Comparison of ENCODE assay signal across 20 cellular contexts in genomic region chr2:127351603-127352002, GRCh38. TPM values are rescaled to one million over a fixed set of nuclear protein-coding genes. Genes with fewer than 3 reads are reported as not detected.
DNase-seq lines count a peak whose midpoint lies in the region; ATAC-seq and TF ChIP-seq lines count a peak whose summit lies in the region.
"Had no signal": no experiment of that assay in that cellular context is flagged by ENCODE, and none has a peak within 500 bp of the region (broad histone marks: within the 10 kb centered on the region; RNA-seq: fewer than 3 reads in every experiment).

No MANE protein-coding gene starts in this region.

- H3K4me2 ChIP-seq in mammary epithelial cell (ENCODE audit: insufficient read depth, low read depth, low read length), result no peak overlapping the region
- H3K4me2 ChIP-seq: A549; BLaER1 treated with 17β-estradiol and CSF1 and Interleukin-3, amounts not matched to agents 10 nM and 100 nM had no signal

- no peak overlapping the region for H3K4me3 ChIP-seq in CD8-positive, alpha-beta memory T cell (ENCODE audit: low read length)
- H3K4me3 ChIP-seq in right lobe of liver, result no peak overlapping the region
- no peak overlapping the region for H3K4me3 ChIP-seq in mammary epithelial cell (replicated peaks in 1 of 3; ENCODE audit: insufficient read depth in 1 of 3, low read depth in 2 of 3, low read length in 3 of 3)
- H3K4me3 ChIP-seq: A549; BLaER1 treated with 17β-estradiol and CSF1 and Interleukin-3, amounts not matched to agents 10 nM and 100 nM; HAP-1 had no signal

- no peak for DNase-seq in activated naive CD8-positive, alpha-beta T cell treated with anti-CD3 and anti-CD28 coated beads for 36 hours
- DNase-seq in CD8-positive, alpha-beta memory T cell, result no peak
- no peak for DNase-seq in right lobe of liver
- DNase-seq in activated gamma-delta T cell (lab: John Stamatoyannopoulos, UW), result no peak
- no peak for DNase-seq in SIG-M5 (lab: John Stamatoyannopoulos, UW)
- DNase-seq in mammary epithelial cell, result no peak
- DNase-seq: 8988T; ACHN; BE2C; Caco-2; CD4-positive, alpha-beta memory T cell; DMS153; DND-41; GOT3; HFFc6 had no signal

- H3K79me2 ChIP-seq in mammary epithelial cell (ENCODE audit: insufficient read depth, low read length), result peaks cover 68% of the 10 kb centered on the region

- TF ChIP-seq POLR2A in right lobe of liver (IDR thresholded peaks at IDR 0.05), result no peak

- H3K4me1 Mint-ChIP-seq in activated naive CD8-positive, alpha-beta T cell (ENCODE audit: low read depth), result peaks cover 71% of the 10 kb centered on the region
- H3K4me1 Mint-ChIP-seq in activated naive CD8-positive, alpha-beta T cell treated with anti-CD3 and anti-CD28 coated beads for 36 hours, result peaks cover 46% of the 10 kb centered on the region
- peaks cover 63 to 77% (median 73%) of the 10 kb centered on the region in 3 donors for H3K4me1 Mint-ChIP-seq in CD8-positive, alpha-beta memory T cell

- H3K27ac Mint-ChIP-seq in activated naive CD8-positive, alpha-beta T cell, result no peak overlapping the region
- H3K27ac Mint-ChIP-seq in activated naive CD8-positive, alpha-beta T cell treated with anti-CD3 and anti-CD28 coated beads for 36 hours, result no peak overlapping the region
- peak overlapping the region in 5 of 8 donors; percentile 14 to 32 (median 16) for H3K27ac Mint-ChIP-seq in CD8-positive, alpha-beta memory T cell
- H3K27ac Mint-ChIP-seq: HFFc6 had no signal

- TF ChIP-seq CTCF in right lobe of liver (IDR thresholded peaks at IDR 0.05) (no peak), mammary epithelial cell (conservative IDR thresholded peaks at IDR 0.05 in 1 of 2, IDR thresholded peaks at IDR 0.05 in 1 of 2; ENCODE audit: extremely low read depth in 1 of 2, insufficient read depth in 1 of 2, low read depth in 1 of 2, low read length in 2 of 2) (no peak)

- H3K9ac ChIP-seq in mammary epithelial cell (ENCODE audit: insufficient read depth, low read length), result no peak overlapping the region
- H3K9ac ChIP-seq: BLaER1 treated with 17β-estradiol and CSF1 and Interleukin-3, amounts not matched to agents 10 nM and 100 nM had no signal

- H3K9me3 ChIP-seq in CD8-positive, alpha-beta memory T cell (ENCODE audit: low read length), result no peaks in the 10 kb centered on the region
- H3K9me3 ChIP-seq in right lobe of liver, result no peaks in the 10 kb centered on the region
- H3K9me3 ChIP-seq in mammary epithelial cell (replicated peaks; ENCODE audit: insufficient read depth, low read length), result no peaks in the 10 kb centered on the region
- H3K9me3 ChIP-seq: A549, BE2C, Caco-2, HAP-1 had no signal

- H3K4me1 ChIP-seq in CD8-positive, alpha-beta memory T cell (ENCODE audit: insufficient read depth, low read length), result peaks cover 14% of the 10 kb centered on the region
- peaks cover 0 to 41% (median 6%) of the 10 kb centered on the region in 4 donors for H3K4me1 ChIP-seq in right lobe of liver
- H3K4me1 ChIP-seq in mammary epithelial cell (ENCODE audit: insufficient read depth, low read length), result no peaks in the 10 kb centered on the region
- H3K4me1 ChIP-seq: BE2C, Caco-2, HAP-1 had no signal

- H3K4me3 Mint-ChIP-seq in activated naive CD8-positive, alpha-beta T cell, result peak overlapping the region; percentile 33
- no peak overlapping the region for H3K4me3 Mint-ChIP-seq in activated naive CD8-positive, alpha-beta T cell treated with anti-CD3 and anti-CD28 coated beads for 36 hours
- H3K4me3 Mint-ChIP-seq in CD8-positive, alpha-beta memory T cell, result no peak overlapping the region
- H3K4me3 Mint-ChIP-seq: CD14-positive monocyte, HFFc6 had no signal

- intact Hi-C loops in right lobe of liver (cut with DNase I), result no loop called here
- intact Hi-C loops in mammary epithelial cell (cut with micrococcal nuclease), result no loop called here

- H3K27me3 Mint-ChIP-seq in activated naive CD8-positive, alpha-beta T cell, result no peaks in the 10 kb centered on the region
- no peaks in the 10 kb centered on the region for H3K27me3 Mint-ChIP-seq in activated naive CD8-positive, alpha-beta T cell treated with anti-CD3 and anti-CD28 coated beads for 36 hours
- no peaks in the 10 kb centered on the region for H3K27me3 Mint-ChIP-seq in CD8-positive, alpha-beta memory T cell
- H3K27me3 Mint-ChIP-seq: CD4-positive, alpha-beta memory T cell had no signal

- ATAC-seq in right lobe of liver, result peak in 3 of 4 donors; percentile 21 to 57 (median 34)
- ATAC-seq: A549 had no signal

- POLR2A ChIA-PET in CD8-positive, alpha-beta memory T cell (lab: Charles Lee), result no interaction called here

- in situ Hi-C loops in mammary epithelial cell (cut with MboI; ENCODE audit: low sequenced_read_pairs in 2 of 2), result no loop called here

- dilution Hi-C loops in mammary epithelial cell (cut with HindIII; ENCODE audit: low sequenced_read_pairs), result loop anchor here (10.0 kb wide), 1 partner anchor 63 kb away; the partner anchor contains the start of gene PROC

- no peaks in the 10 kb centered on the region for H4K20me1 ChIP-seq in mammary epithelial cell (ENCODE audit: insufficient read depth, low read length)

- H3K9me3 Mint-ChIP-seq in activated naive CD8-positive, alpha-beta T cell (ENCODE audit: low read depth), result no peaks in the 10 kb centered on the region
- peaks cover 2% of the 10 kb centered on the region for H3K9me3 Mint-ChIP-seq in activated naive CD8-positive, alpha-beta T cell treated with anti-CD3 and anti-CD28 coated beads for 36 hours
- H3K9me3 Mint-ChIP-seq in CD8-positive, alpha-beta memory T cell, result no peaks in the 10 kb centered on the region
- H3K9me3 Mint-ChIP-seq: CD4-positive, alpha-beta memory T cell; HFFc6 had no signal

- no peaks in the 10 kb centered on the region for H3K27me3 ChIP-seq in CD8-positive, alpha-beta memory T cell (ENCODE audit: insufficient read depth, low read length, poor library complexity, severe bottlenecking)
- H3K27me3 ChIP-seq in right lobe of liver (no peaks in the 10 kb centered on the region), mammary epithelial cell (ENCODE audit: insufficient read depth, low read length) (no peaks in the 10 kb centered on the region)
- H3K27me3 ChIP-seq: BE2C; BLaER1 treated with 17β-estradiol and CSF1 and Interleukin-3, amounts not matched to agents 10 nM and 100 nM had no signal

- CTCF ChIA-PET in CD8-positive, alpha-beta memory T cell (lab: Charles Lee), result interaction anchor here (2.4 kb wide), 1 partner anchor 64 kb away, joined by 7 read pairs; no protein-coding TSS in a partner anchor
- CTCF ChIA-PET in mammary epithelial cell (lab: Charles Lee; ENCODE audit: low non-redundant PET), result no interaction called here

- 96% methylated on average over 2 of the region's 2 CpGs for WGBS in right lobe of liver (ENCODE audit: insufficient coverage, low coverage, low lambda C conversion rate, missing lambda C conversion rate)
- 96% methylated on average over 2 of the region's 2 CpGs for WGBS in mammary epithelial cell (ENCODE audit: low coverage, missing lambda C conversion rate)

- peaks cover 7% of the 10 kb centered on the region for H3K36me3 Mint-ChIP-seq in activated naive CD8-positive, alpha-beta T cell
- H3K36me3 Mint-ChIP-seq in activated naive CD8-positive, alpha-beta T cell treated with anti-CD3 and anti-CD28 coated beads for 36 hours, result peaks cover 10% of the 10 kb centered on the region
- peaks cover 0 to 6% (median 1%) of the 10 kb centered on the region in 3 donors for H3K36me3 Mint-ChIP-seq in CD8-positive, alpha-beta memory T cell
- H3K36me3 Mint-ChIP-seq: CD4-positive, alpha-beta memory T cell had no signal

- no TSS peak for BruUV-seq in mammary epithelial cell (replicated peaks; lab: Mats Ljungman, UMichigan)

- H3K36me3 ChIP-seq in CD8-positive, alpha-beta memory T cell (ENCODE audit: insufficient read depth, low read length), result no peaks in the 10 kb centered on the region
- H3K36me3 ChIP-seq in right lobe of liver (no peaks in the 10 kb centered on the region), mammary epithelial cell (ENCODE audit: insufficient read depth, low read length) (no peaks in the 10 kb centered on the region)
- H3K36me3 ChIP-seq: BE2C, HAP-1 had no signal

- no peak overlapping the region for H2AFZ ChIP-seq in mammary epithelial cell (ENCODE audit: low read depth, low read length)

- no peak overlapping the region for H3K27ac ChIP-seq in CD8-positive, alpha-beta memory T cell (ENCODE audit: low read depth, low read length)
- H3K27ac ChIP-seq in right lobe of liver, result peak overlapping the region in 1 of 3 donors; percentile 35
- H3K27ac ChIP-seq in mammary epithelial cell (ENCODE audit: insufficient read depth, low read depth, low read length), result no peak overlapping the region
- H3K27ac ChIP-seq: A549; BLaER1 treated with 17β-estradiol and CSF1 and Interleukin-3, amounts not matched to agents 10 nM and 100 nM had no signal

RNA-seq across cellular contexts. Expression of gene MAP3K2, which starts 36.2 kb away (rescaled TPM):
- 10 to 100 TPM; 41.1 to 43.2 TPM for total RNA-seq in activated naive CD8-positive, alpha-beta T cell treated with anti-CD3 and anti-CD28 coated beads for 36 hours
- total RNA-seq in CD8-positive, alpha-beta memory T cell, result 10 to 100 TPM; 55.9 to 57.7 TPM
- polyA plus RNA-seq in CD8-positive, alpha-beta memory T cell, result 65.0 TPM
- total RNA-seq in right lobe of liver (10 to 100 TPM; 28.6 to 45.1 (median 39.8) TPM), mammary epithelial cell (10 to 100 TPM; 50.4 to 65.5 TPM)
- polyA plus RNA-seq in mammary epithelial cell, result 7.8 TPM
- 39.6 TPM for polyA minus RNA-seq in mammary epithelial cell

RNA-seq across cellular contexts. Expression of gene ERCC3, which starts 57.7 kb away (rescaled TPM):
- 10 to 100 TPM; 51.7 to 53.2 TPM for total RNA-seq in activated naive CD8-positive, alpha-beta T cell treated with anti-CD3 and anti-CD28 coated beads for 36 hours
- 10 to 100 TPM; 52.8 to 58.1 TPM for total RNA-seq in CD8-positive, alpha-beta memory T cell
- 33.4 TPM for polyA plus RNA-seq in CD8-positive, alpha-beta memory T cell
- total RNA-seq in right lobe of liver, result 10 to 100 TPM; 13.5 to 17.3 (median 16.0) TPM
- total RNA-seq in mammary epithelial cell, result 10 to 100 TPM; 34.7 to 40.0 TPM
- 43.8 TPM for polyA plus RNA-seq in mammary epithelial cell
- polyA minus RNA-seq in mammary epithelial cell, result 21.6 TPM

Comparison
In these comparisons a context has a peak if more than half of its experiments do, and no peak if none do; other contexts are left out.
1. H3K27ac Mint-ChIP-seq: peak in CD8-positive, alpha-beta memory T cell (5 of 8); none in activated naive CD8-positive, alpha-beta T cell (single experiment) and activated naive CD8-positive, alpha-beta T cell treated with anti-CD3 and anti-CD28 coated beads for 36 hours (single experiment).